ENCODE assay signal across 18 cellular contexts in genomic region chr4:176569301-176569700, GRCh38.
A peak's percentile ranks its signal among the peaks of the same experiment; 100 is the strongest.
DNase-seq lines count a peak whose midpoint lies in the region; ATAC-seq and TF ChIP-seq lines count a peak whose summit lies in the region.
"Had no signal": no experiment of that assay in that cellular context is flagged by ENCODE, and none has a peak within 500 bp of the region (broad histone marks: within the 10 kb centered on the region; RNA-seq: fewer than 3 reads in every experiment).

No MANE protein-coding gene starts in this region.

- TF ChIP-seq POLR2A in HCT116 (IDR thresholded peaks at IDR 0.05; ENCODE audit: borderline replicate concordance, extremely low read depth, insufficient read depth, insufficient read length), result no peak

- POLR2A ChIA-PET in HCT116 (lab: Charles Lee), result no interaction called here

- 0 out of 2 replicates have a peak, but pooled peaks have one; percentile 6 for TF ChIP-seq RAD21 in HCT116 (IDR thresholded peaks at IDR 0.05; ENCODE audit: low read depth)

- CTCF ChIA-PET in HCT116 (lab: Charles Lee), result interaction anchor here (2.2 kb wide), 1 partner anchor 478 kb away, joined by 6 read pairs; no protein-coding TSS in a partner anchor

- H3K79me2 ChIP-seq in HCT116 (ENCODE audit: insufficient read depth, low read length), result no peaks in the 10 kb centered on the region

- DNase-seq in HCT116 (ENCODE audit: low read depth, low spot score), result no peak
- peak; percentile 19 for DNase-seq in fibroblast of gingiva (ENCODE audit: low read depth)
- no peak for DNase-seq in retinal pigment epithelial cell (ENCODE audit: low read depth)
- no peak for DNase-seq in stimulated activated CD4-positive, alpha-beta T cell treated with anti-CD3 and anti-CD28 coated beads, Interleukin-4, amount 100 ng/mL, for 4 hours
- DNase-seq in stimulated activated naive CD4-positive, alpha-beta T cell treated with Interleukin-2 at 50 U/mL for 16 hours (lab: John Stamatoyannopoulos, UW), result no peak
- DNase-seq: activated CD4-positive, alpha-beta T cell treated with anti-CD3 and anti-CD28 coated beads, Interleukin-2, amount 50 U/mL, for 4 hours; activated CD8-positive, alpha-beta memory T cell treated with anti-CD3 and anti-CD28 coated beads, Interleukin-2, amount 50 U/mL, for 4 hours; EL; foreskin keratinocyte; hippocampal formation; NCI-H1092; stimulated activated CD4-positive, alpha-beta T cell treated with anti-CD3 and anti-CD28 coated beads, Interleukin-2, amount 100 ng/mL, for 48 hours; stimulated activated naive CD4-positive, alpha-beta T cell had no signal

- H2AFZ ChIP-seq in HCT116 (ENCODE audit: low read depth, low read length, poor library complexity, severe bottlenecking), result no peak overlapping the region

- no TSS peak for BruUV-seq in HCT116 (replicated peaks; lab: Mats Ljungman, UMichigan)

- TF ChIP-seq CTCF in HCT116 (IDR thresholded peaks at IDR 0.05 in 2 of 3, conservative IDR thresholded peaks at IDR 0.05 in 1 of 3; ENCODE audit: borderline replicate concordance in 1 of 3, insufficient read depth in 1 of 3, low read depth in 2 of 3, low read length in 2 of 3) (no peak), retinal pigment epithelial cell (conservative IDR thresholded peaks at IDR 0.05; ENCODE audit: low read depth, low read length) (peak; percentile 40)

- intact Hi-C loops in HCT116 (cut with micrococcal nuclease), result no loop called here

- no peaks in the 10 kb centered on the region for H3K9me3 ChIP-seq in HCT116 (ENCODE audit: control insufficient read depth in 1 of 2, insufficient read depth in 1 of 2, low read depth in 1 of 2, low read length in 2 of 2)

- H3K27ac ChIP-seq in HCT116 (ENCODE audit: low read depth, low read length), result no peak overlapping the region
- H3K27ac ChIP-seq: C4-2B, foreskin keratinocyte had no signal

- RAD21 ChIA-PET in HCT116 (lab: Charles Lee; ENCODE audit: low non-redundant PET in 1 of 2, low total read pairs in 2 of 2, uncharacterized antibody in 2 of 2, unreplicated experiment in 2 of 2), result no interaction called here

- no peaks in the 10 kb centered on the region for H3K36me3 ChIP-seq in HCT116 (ENCODE audit: control insufficient read depth in 1 of 2, insufficient read depth in 2 of 2, low read length in 2 of 2)

- no peaks in the 10 kb centered on the region for H3K27me3 ChIP-seq in HCT116 (ENCODE audit: insufficient read depth, low read length)

- no peaks in the 10 kb centered on the region for H3K4me1 ChIP-seq in HCT116 (ENCODE audit: control insufficient read depth in 1 of 2, insufficient read depth in 2 of 2, low read length in 2 of 2)
- H3K4me1 ChIP-seq: foreskin keratinocyte had no signal

- ATAC-seq in HCT116 (no peak), SK-N-SH treated with all-trans-retinoic acid at 6 μM for 48 hours (0 out of 3 replicates have a peak, but pooled peaks have one; percentile 39), HG03521 (IDR thresholded peaks at IDR 0.05; ENCODE audit: unreplicated experiment) (no peak)
- ATAC-seq: activated T-helper 17 cell treated with anti-CD3 and anti-CD28 coated beads, Interleukin-2, amount 50 U/mL, for 72 hours; foreskin keratinocyte had no signal

- H3K4me3 ChIP-seq in HCT116 (replicated peaks in 1 of 2; ENCODE audit: low read depth in 1 of 2, low read length in 2 of 2) (no peak overlapping the region), retinal pigment epithelial cell (ENCODE audit: low read length) (no peak overlapping the region)
- H3K4me3 ChIP-seq: smooth muscle cell had no signal

- no peak overlapping the region for H3K9ac ChIP-seq in HCT116 (ENCODE audit: low read length)

- no peaks in the 10 kb centered on the region for H3K9me2 ChIP-seq in HCT116 (ENCODE audit: insufficient read depth)

- no peaks in the 10 kb centered on the region for H4K20me1 ChIP-seq in HCT116 (ENCODE audit: insufficient read depth)

- no peak overlapping the region for H3K4me2 ChIP-seq in HCT116 (ENCODE audit: low read length)
- H3K4me2 ChIP-seq: smooth muscle cell had no signal

TF ChIP-seq in HCT116, 20 proteins besides CTCF, POLR2A, EP300 and RAD21 (continues in another document):
- no peak for TF ChIP-seq POLR2AphosphoS5 (IDR thresholded peaks at IDR 0.05; ENCODE audit: low read depth, low read length)
- no peak for TF ChIP-seq EZH2 (IDR thresholded peaks at IDR 0.05)
- TF ChIP-seq ZBTB33 (IDR thresholded peaks at IDR 0.05; ENCODE audit: extremely low read depth, insufficient replicate concordance, low read length), result no peak
- TF ChIP-seq ZNF274 (IDR thresholded peaks at IDR 0.05; ENCODE audit: low read depth, low read length), result no peak
- TF ChIP-seq SIN3A (IDR thresholded peaks at IDR 0.05; ENCODE audit: low read depth), result no peak
- no peak for TF ChIP-seq TCF7L2 (IDR thresholded peaks at IDR 0.05; ENCODE audit: borderline replicate concordance, extremely low read depth, insufficient read depth, insufficient read length)
- no peak for TF ChIP-seq JUND (IDR thresholded peaks at IDR 0.05)
- TF ChIP-seq YY1 (IDR thresholded peaks at IDR 0.05; ENCODE audit: extremely low read depth, insufficient replicate concordance, low read depth, low read length), result no peak
- TF ChIP-seq EZH2phosphoT487 (IDR thresholded peaks at IDR 0.05; ENCODE audit: borderline replicate concordance), result no peak
- TF ChIP-seq FOSL1 (IDR thresholded peaks at IDR 0.05; ENCODE audit: low read depth), result no peak
- no peak for TF ChIP-seq SP1 (IDR thresholded peaks at IDR 0.05; ENCODE audit: low read depth)

TF ChIP-seq in SK-N-SH treated with all-trans-retinoic acid at 6 μM for 48 hours, 23 proteins besides CTCF, POLR2A, EP300 and RAD21 (continues in another document):
- TF ChIP-seq BACH2 (CRISPR knock-in tag; IDR thresholded peaks at IDR 0.05; ENCODE audit: borderline replicate concordance) (no peak), CSDC2 (CRISPR knock-in tag; IDR thresholded peaks at IDR 0.05) (no peak), ZNF70 (CRISPR knock-in tag; IDR thresholded peaks at IDR 0.05) (no peak), POU6F1 (CRISPR knock-in tag; IDR thresholded peaks at IDR 0.05; ENCODE audit: borderline replicate concordance, low read depth) (no peak), ZFP30 (CRISPR knock-in tag; IDR thresholded peaks at IDR 0.05) (no peak), OSR1 (CRISPR knock-in tag; IDR thresholded peaks at IDR 0.05) (no peak), PATZ1 (CRISPR knock-in tag; IDR thresholded peaks at IDR 0.05; ENCODE audit: borderline replicate concordance) (no peak), RARB (CRISPR knock-in tag; IDR thresholded peaks at IDR 0.05) (no peak), ARNTL (CRISPR knock-in tag; IDR thresholded peaks at IDR 0.05; ENCODE audit: borderline replicate concordance, low read depth) (no peak), TOX (CRISPR knock-in tag; IDR thresholded peaks at IDR 0.05; ENCODE audit: borderline replicate concordance) (no peak), ZC3H10 (CRISPR knock-in tag; IDR thresholded peaks at IDR 0.05) (no peak), ZFP3 (CRISPR knock-in tag; IDR thresholded peaks at IDR 0.05) (no peak), PPARA (CRISPR knock-in tag; IDR thresholded peaks at IDR 0.05; ENCODE audit: borderline replicate concordance) (no peak)
- TF ChIP-seq, protein P1, sequence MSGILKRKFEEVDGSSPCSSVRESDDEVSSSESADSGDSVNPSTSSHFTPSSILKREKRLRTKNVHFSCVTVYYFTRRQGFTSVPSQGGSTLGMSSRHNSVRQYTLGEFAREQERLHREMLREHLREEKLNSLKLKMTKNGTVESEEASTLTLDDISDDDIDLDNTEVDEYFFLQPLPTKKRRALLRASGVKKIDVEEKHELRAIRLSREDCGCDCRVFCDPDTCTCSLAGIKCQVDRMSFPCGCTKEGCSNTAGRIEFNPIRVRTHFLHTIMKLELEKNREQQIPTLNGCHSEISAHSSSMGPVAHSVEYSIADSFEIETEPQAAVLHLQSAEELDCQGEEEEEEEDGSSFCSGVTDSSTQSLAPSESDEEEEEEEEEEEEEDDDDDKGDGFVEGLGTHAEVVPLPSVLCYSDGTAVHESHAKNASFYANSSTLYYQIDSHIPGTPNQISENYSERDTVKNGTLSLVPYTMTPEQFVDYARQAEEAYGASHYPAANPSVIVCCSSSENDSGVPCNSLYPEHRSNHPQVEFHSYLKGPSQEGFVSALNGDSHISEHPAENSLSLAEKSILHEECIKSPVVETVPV (CRISPR knock-in tag; IDR thresholded peaks at IDR 0.05), result no peak
